8 cellular contexts compared by ENCODE assay signal in the genomic region with DNA sequence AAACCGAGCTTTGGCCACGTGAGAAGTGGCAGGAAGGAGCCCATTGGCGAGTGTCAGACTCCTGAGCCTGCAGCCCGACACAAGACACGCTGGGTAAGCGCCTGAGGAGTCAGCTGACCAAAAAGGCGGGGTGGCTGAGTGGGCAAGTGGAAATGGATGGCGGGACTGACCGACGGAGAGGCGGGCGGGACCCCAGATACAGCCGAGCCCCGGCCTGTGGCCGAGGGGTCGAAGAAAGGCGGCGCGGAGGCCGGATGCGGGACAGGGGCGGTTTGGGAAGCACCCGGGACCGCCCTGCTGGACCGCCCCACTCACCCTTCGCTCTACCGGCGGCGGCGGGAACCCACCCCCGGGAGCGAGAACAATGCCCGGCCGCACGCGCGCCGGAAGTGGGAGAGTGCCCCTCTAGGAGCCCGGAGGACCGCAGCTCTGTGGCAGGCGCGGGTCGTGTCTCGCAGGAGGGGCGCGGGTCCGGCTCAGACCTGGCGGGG. TPM values are rescaled to one million over a fixed set of nuclear protein-coding genes. Genes with fewer than 3 reads are reported as not detected.
DNase-seq lines count a peak whose midpoint lies in the region; ATAC-seq, FAIRE-seq and TF ChIP-seq lines count a peak whose summit lies in the region.

No MANE protein-coding gene starts in this region.

- peaks cover 5% of the 10 kb centered on the region for H3K36me3 ChIP-seq in brain microvascular endothelial cell (replicated peaks)

- ATAC-seq in GM18505 (IDR thresholded peaks at IDR 0.05; ENCODE audit: unreplicated experiment) (peak; percentile 71), HG03175 (IDR thresholded peaks at IDR 0.05; ENCODE audit: unreplicated experiment) (peak; percentile 72), WTC11 (peak; percentile 90)

- POLR2A ChIA-PET in WTC11 (lab: Charles Lee), result interaction anchor here (1.0 to 1.7 kb wide), 2 partner anchors 23 to 26 kb away, joined by 3 to 14 read pairs; partner anchors contain the start of genes ZNF397 and ZSCAN30

- DNase-seq in WTC11 (ENCODE audit: low spot score), result peak; percentile 83
- DNase-seq in brain microvascular endothelial cell, result peak; percentile 7
- peak; percentile 64 for DNase-seq in stimulated activated CD4-positive, alpha-beta T cell treated with anti-CD3 and anti-CD28 coated beads, Interleukin-2, amount 100 ng/mL, for 4 hours (ENCODE audit: low read depth)
- DNase-seq in EL, result no peak
- no peak for DNase-seq in GM19240 (ENCODE audit: insufficient read length, low spot score)

- no peak for TF ChIP-seq POLR2A in GM18505 (IDR thresholded peaks at IDR 0.05; ENCODE audit: borderline replicate concordance, extremely low read depth, insufficient read depth, insufficient read length)

- peaks cover 3% of the 10 kb centered on the region for H3K4me1 Mint-ChIP-seq in WTC11

- no peak overlapping the region for H3K27ac ChIP-seq in brain microvascular endothelial cell

- peaks cover 29% of the 10 kb centered on the region for H3K27me3 Mint-ChIP-seq in WTC11 (ENCODE audit: low read depth)

- in situ Hi-C loops in brain microvascular endothelial cell (cut with HindIII; ENCODE audit: low pct_ligation_motif_present, low sequenced_read_pairs), result no loop called here

- FAIRE-seq in islet of Langerhans (lab: Jason Lieb, UNC), result peak; percentile 27

- CTCF ChIA-PET in WTC11 (lab: Charles Lee), result interaction anchor here (1.3 to 1.6 kb wide), 3 partner anchors 22 to 261 kb away, joined by 3 to 7 read pairs (median 5); partner anchors contain the start of genes ZNF24 and ZSCAN30

- peak overlapping the region; percentile 52 for H3K4me3 ChIP-seq in brain microvascular endothelial cell (ENCODE audit: low read depth, low read length)

- peak overlapping the region; percentile 80 for H3K4me3 Mint-ChIP-seq in WTC11

- H3K9me3 Mint-ChIP-seq in WTC11, result peaks cover 28% of the 10 kb centered on the region

- H3K27me3 ChIP-seq in brain microvascular endothelial cell (replicated peaks), result no peaks in the 10 kb centered on the region

- peak overlapping the region; percentile 76; the same call in 1 of the 2 replicates for H3K27ac Mint-ChIP-seq in WTC11

- H3K36me3 Mint-ChIP-seq in WTC11, result peaks cover 35% of the 10 kb centered on the region

- no peak for TF ChIP-seq CTCF in WTC11 (IDR thresholded peaks at IDR 0.05)
- TF ChIP-seq CTCF in brain microvascular endothelial cell (IDR thresholded peaks at IDR 0.05; ENCODE audit: low read depth, low read length, missing control alignments), result no peak

TF ChIP-seq in WTC11, 78 proteins besides CTCF, POLR2A, EP300 and RAD21 (continues in another document):
- TF ChIP-seq, protein P1, sequence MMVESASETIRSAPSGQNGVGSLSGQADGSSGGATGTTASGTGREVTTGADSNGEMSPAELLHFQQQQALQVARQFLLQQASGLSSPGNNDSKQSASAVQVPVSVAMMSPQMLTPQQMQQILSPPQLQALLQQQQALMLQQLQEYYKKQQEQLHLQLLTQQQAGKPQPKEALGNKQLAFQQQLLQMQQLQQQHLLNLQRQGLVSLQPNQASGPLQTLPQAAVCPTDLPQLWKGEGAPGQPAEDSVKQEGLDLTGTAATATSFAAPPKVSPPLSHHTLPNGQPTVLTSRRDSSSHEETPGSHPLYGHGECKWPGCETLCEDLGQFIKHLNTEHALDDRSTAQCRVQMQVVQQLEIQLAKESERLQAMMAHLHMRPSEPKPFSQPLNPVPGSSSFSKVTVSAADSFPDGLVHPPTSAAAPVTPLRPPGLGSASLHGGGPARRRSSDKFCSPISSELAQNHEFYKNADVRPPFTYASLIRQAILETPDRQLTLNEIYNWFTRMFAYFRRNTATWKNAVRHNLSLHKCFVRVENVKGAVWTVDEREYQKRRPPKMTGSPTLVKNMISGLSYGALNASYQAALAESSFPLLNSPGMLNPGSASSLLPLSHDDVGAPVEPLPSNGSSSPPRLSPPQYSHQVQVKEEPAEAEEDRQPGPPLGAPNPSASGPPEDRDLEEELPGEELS (CRISPR knock-in tag; IDR thresholded peaks at IDR 0.05), result peak; percentile 50; the same call in 1 of the 2 replicates
- TF ChIP-seq GRHL2 (CRISPR knock-in tag; IDR thresholded peaks at IDR 0.05; ENCODE audit: insufficient replicate concordance, severe bottlenecking) (no peak), RELA (CRISPR knock-in tag; IDR thresholded peaks at IDR 0.05; ENCODE audit: borderline replicate concordance) (0 out of 2 replicates have a peak, but pooled peaks have one; percentile 72), CREM (CRISPR knock-in tag; IDR thresholded peaks at IDR 0.05) (peak; percentile 81), FOXJ3 (CRISPR knock-in tag; IDR thresholded peaks at IDR 0.05; ENCODE audit: borderline replicate concordance) (peak; percentile 5; the same call in 1 of the 2 replicates), TP53 (CRISPR knock-in tag; IDR thresholded peaks at IDR 0.05) (no peak), E2F5 (CRISPR knock-in tag; IDR thresholded peaks at IDR 0.05) (peak; percentile 94), ZNF232 (CRISPR knock-in tag; IDR thresholded peaks at IDR 0.05) (0 out of 2 replicates have a peak, but pooled peaks have one; percentile 60), CREB1 (CRISPR knock-in tag; IDR thresholded peaks at IDR 0.05) (no peak), ZBTB21 (CRISPR knock-in tag; IDR thresholded peaks at IDR 0.05; ENCODE audit: borderline replicate concordance) (peak; percentile 46; the same call in 1 of the 2 replicates), SOX15 (CRISPR knock-in tag; IDR thresholded peaks at IDR 0.05) (no peak), ZMAT4 (CRISPR knock-in tag; IDR thresholded peaks at IDR 0.05) (no peak), SP1 (CRISPR knock-in tag; conservative IDR thresholded peaks at IDR 0.05) (peak; percentile 67), ZNF219 (CRISPR knock-in tag; IDR thresholded peaks at IDR 0.05; ENCODE audit: borderline replicate concordance) (0 out of 2 replicates have a peak, but pooled peaks have one; percentile 39), ESRRA (CRISPR knock-in tag; IDR thresholded peaks at IDR 0.05; ENCODE audit: borderline replicate concordance) (peak; percentile 58; the same call in 1 of the 2 replicates)
- TF ChIP-seq, protein P2, sequence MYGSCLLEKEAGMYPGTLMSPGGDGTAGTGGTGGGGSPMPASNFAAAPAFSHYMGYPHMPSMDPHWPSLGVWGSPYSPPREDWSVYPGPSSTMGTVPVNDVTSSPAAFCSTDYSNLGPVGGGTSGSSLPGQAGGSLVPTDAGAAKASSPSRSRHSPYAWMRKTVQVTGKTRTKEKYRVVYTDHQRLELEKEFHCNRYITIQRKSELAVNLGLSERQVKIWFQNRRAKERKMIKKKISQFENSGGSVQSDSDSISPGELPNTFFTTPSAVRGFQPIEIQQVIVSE (CRISPR knock-in tag; IDR thresholded peaks at IDR 0.05; ENCODE audit: borderline replicate concordance), result no peak
- TF ChIP-seq, protein P3, sequence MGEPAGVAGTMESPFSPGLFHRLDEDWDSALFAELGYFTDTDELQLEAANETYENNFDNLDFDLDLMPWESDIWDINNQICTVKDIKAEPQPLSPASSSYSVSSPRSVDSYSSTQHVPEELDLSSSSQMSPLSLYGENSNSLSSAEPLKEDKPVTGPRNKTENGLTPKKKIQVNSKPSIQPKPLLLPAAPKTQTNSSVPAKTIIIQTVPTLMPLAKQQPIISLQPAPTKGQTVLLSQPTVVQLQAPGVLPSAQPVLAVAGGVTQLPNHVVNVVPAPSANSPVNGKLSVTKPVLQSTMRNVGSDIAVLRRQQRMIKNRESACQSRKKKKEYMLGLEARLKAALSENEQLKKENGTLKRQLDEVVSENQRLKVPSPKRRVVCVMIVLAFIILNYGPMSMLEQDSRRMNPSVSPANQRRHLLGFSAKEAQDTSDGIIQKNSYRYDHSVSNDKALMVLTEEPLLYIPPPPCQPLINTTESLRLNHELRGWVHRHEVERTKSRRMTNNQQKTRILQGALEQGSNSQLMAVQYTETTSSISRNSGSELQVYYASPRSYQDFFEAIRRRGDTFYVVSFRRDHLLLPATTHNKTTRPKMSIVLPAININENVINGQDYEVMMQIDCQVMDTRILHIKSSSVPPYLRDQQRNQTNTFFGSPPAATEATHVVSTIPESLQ (CRISPR knock-in tag; IDR thresholded peaks at IDR 0.05), result no peak

RNA-seq across cellular contexts. Expression of gene ZSCAN30, which starts 22.8 kb away (rescaled TPM):
- 21.9 to 24.3 TPM (median 22.6 TPM) in 3 replicates for total RNA-seq in WTC11 (2021)

RNA-seq across cellular contexts. Expression of gene ZNF397, which starts 26.4 kb away (rescaled TPM):
- 39.6 to 44.0 TPM (median 42.3 TPM) in 3 replicates for total RNA-seq in WTC11 (2021)

Comparison
In these comparisons a context has a peak if more than half of its experiments do, and no peak if none do; other contexts are left out.
1. DNase-seq: peak in WTC11 (single experiment), brain microvascular endothelial cell (single experiment) and stimulated activated CD4-positive, alpha-beta T cell treated with anti-CD3 and anti-CD28 coated beads, Interleukin-2, amount 100 ng/mL, for 4 hours (single experiment); none in EL (single experiment) and GM19240 (single experiment).
2. Peak in every context shown above with its lines, with median percentiles within 50 percentile points of each other: ATAC-seq.